30 cellular contexts compared by ENCODE assay signal in the genomic region with DNA sequence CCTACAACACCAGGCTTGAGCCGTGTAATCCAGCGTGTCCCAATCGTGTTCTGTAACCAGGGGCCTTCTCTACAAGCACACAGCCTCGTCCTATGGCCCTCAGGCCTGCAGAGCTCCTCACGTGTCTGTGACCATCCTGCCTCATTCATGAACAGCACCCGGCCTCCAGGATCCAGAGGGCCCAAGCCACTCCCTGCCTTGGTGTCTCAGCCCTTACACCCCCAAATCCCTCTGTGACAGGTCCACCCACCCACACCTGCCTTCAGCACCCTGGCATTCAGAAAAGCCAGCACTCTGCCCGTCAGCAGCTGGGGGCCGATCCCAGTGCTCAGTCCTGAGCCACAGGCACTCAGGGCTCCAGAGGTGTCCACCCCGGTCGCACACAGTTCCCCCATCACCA. TPM values are rescaled to one million over a fixed set of nuclear protein-coding genes. Genes with fewer than 3 reads are reported as not detected.
"Had no signal": no experiment of that assay in that cellular context is flagged by ENCODE, and none has a peak within 500 bp of the region (broad histone marks: within the 10 kb centered on the region; RNA-seq: fewer than 3 reads in every experiment).

No MANE protein-coding gene starts in this region.

- H3K27me3 Mint-ChIP-seq: memory B cell; stimulated activated memory B cell treated with anti-CD40 and anti-IgM and Interleukin-4, amounts not matched to agents 10 μg/mL and 1 μg/mL and 100 μg/mL, for 72 hours; stimulated activated naive CD8-positive, alpha-beta T cell treated with anti-CD3 and anti-CD28 coated beads, Interleukin-15, Interleukin-2, amounts not matched to agents 100 ng/mL and 50 ng/mL, for 24 hours had no signal

- H3K36me3 Mint-ChIP-seq: natural killer cell had no signal

- H3K27ac Mint-ChIP-seq: memory B cell; natural killer cell; stimulated activated memory B cell treated with anti-CD40 and anti-IgM and Interleukin-4, amounts not matched to agents 10 μg/mL and 1 μg/mL and 100 μg/mL, for 72 hours; stimulated activated naive CD8-positive, alpha-beta T cell treated with anti-CD3 and anti-CD28 coated beads, Interleukin-15, Interleukin-2, amounts not matched to agents 100 ng/mL and 50 ng/mL, for 24 hours had no signal

- H3K4me1 ChIP-seq: gastroesophageal sphincter, heart left ventricle, pancreas, right lobe of liver, tibial nerve, upper lobe of left lung had no signal

- H3K27me3 ChIP-seq: gastroesophageal sphincter, heart left ventricle, hepatocyte, pancreas, right lobe of liver, tibial nerve, upper lobe of left lung had no signal

- H3K4me1 Mint-ChIP-seq: stimulated activated memory B cell treated with anti-CD40 and anti-IgM and Interleukin-4, amounts not matched to agents 10 μg/mL and 1 μg/mL and 100 μg/mL, for 72 hours had no signal

- H3K27ac ChIP-seq: epithelial cell of prostate, gastroesophageal sphincter, heart left ventricle, hepatocyte, pancreas, right lobe of liver, thoracic aorta, tibial nerve, upper lobe of left lung had no signal

- H3K4me3 Mint-ChIP-seq: memory B cell; natural killer cell; stimulated activated memory B cell treated with anti-CD40 and anti-IgM and Interleukin-4, amounts not matched to agents 10 μg/mL and 1 μg/mL and 100 μg/mL, for 72 hours; stimulated activated naive CD8-positive, alpha-beta T cell treated with anti-CD3 and anti-CD28 coated beads, Interleukin-15, Interleukin-2, amounts not matched to agents 100 ng/mL and 50 ng/mL, for 24 hours had no signal

- DNase-seq: cortex of kidney; foreskin fibroblast; heart left ventricle; kidney; natural killer cell; occipital lobe; retina; right lobe of liver; stimulated activated CD4-positive, alpha-beta T cell treated with anti-CD3 and anti-CD28 coated beads, Interleukin-2, amount 100 ng/mL, for 24 hours; stimulated activated CD4-positive, alpha-beta T cell treated with anti-CD3 and anti-CD28 coated beads, Interleukin-4, amount 100 ng/mL, for 24 hours; upper lobe of left lung had no signal

- ATAC-seq: esophagus mucosa; gastroesophageal sphincter; heart left ventricle; left lobe of liver; natural killer cell; pancreas; stimulated activated memory B cell treated with anti-CD40 and anti-IgM and Interleukin-4, amounts not matched to agents 10 μg/mL and 1 μg/mL and 100 μg/mL, for 72 hours had no signal

- H3K4me3 ChIP-seq: gastroesophageal sphincter, heart left ventricle, hepatocyte, lung, pancreas, right lobe of liver, smooth muscle cell, thoracic aorta, tibial nerve, upper lobe of left lung had no signal

- H3K9me3 ChIP-seq: gastroesophageal sphincter, heart left ventricle, pancreas, right lobe of liver, thoracic aorta, tibial nerve, upper lobe of left lung had no signal

- H3K9me3 Mint-ChIP-seq: memory B cell; natural killer cell; stimulated activated memory B cell treated with anti-CD40 and anti-IgM and Interleukin-4, amounts not matched to agents 10 μg/mL and 1 μg/mL and 100 μg/mL, for 72 hours; stimulated activated naive CD8-positive, alpha-beta T cell treated with anti-CD3 and anti-CD28 coated beads, Interleukin-15, Interleukin-2, amounts not matched to agents 100 ng/mL and 50 ng/mL, for 24 hours had no signal

RNA-seq across cellular contexts. Expression of a gene that starts 5.8 kb away (rescaled TPM):
- total RNA-seq: dermis microvascular lymphatic vessel endothelial cell, esophagus mucosa, hepatocyte, kidney, left lobe of liver, natural killer cell, occipital lobe, posterior vena cava, pulmonary artery endothelial cell, right lobe of liver, smooth muscle cell, thoracic aorta, upper lobe of left lung had no signal
- polyA plus RNA-seq: hepatocyte, liver, neural cell, smooth muscle cell had no signal

RNA-seq across cellular contexts. Expression of a gene that starts 13.2 kb away (rescaled TPM):
- total RNA-seq: dermis microvascular lymphatic vessel endothelial cell, esophagus mucosa, gastroesophageal sphincter, heart left ventricle, hepatocyte, kidney, left lobe of liver, liver, lung, mononuclear cell, natural killer cell, occipital lobe, pancreas, posterior vena cava, right lobe of liver, smooth muscle cell, thoracic aorta, tibial nerve, upper lobe of left lung had no signal
- polyA plus RNA-seq: heart left ventricle, hepatocyte, liver, lung, neural cell, pancreas, smooth muscle cell had no signal
